In the genomic region with DNA sequence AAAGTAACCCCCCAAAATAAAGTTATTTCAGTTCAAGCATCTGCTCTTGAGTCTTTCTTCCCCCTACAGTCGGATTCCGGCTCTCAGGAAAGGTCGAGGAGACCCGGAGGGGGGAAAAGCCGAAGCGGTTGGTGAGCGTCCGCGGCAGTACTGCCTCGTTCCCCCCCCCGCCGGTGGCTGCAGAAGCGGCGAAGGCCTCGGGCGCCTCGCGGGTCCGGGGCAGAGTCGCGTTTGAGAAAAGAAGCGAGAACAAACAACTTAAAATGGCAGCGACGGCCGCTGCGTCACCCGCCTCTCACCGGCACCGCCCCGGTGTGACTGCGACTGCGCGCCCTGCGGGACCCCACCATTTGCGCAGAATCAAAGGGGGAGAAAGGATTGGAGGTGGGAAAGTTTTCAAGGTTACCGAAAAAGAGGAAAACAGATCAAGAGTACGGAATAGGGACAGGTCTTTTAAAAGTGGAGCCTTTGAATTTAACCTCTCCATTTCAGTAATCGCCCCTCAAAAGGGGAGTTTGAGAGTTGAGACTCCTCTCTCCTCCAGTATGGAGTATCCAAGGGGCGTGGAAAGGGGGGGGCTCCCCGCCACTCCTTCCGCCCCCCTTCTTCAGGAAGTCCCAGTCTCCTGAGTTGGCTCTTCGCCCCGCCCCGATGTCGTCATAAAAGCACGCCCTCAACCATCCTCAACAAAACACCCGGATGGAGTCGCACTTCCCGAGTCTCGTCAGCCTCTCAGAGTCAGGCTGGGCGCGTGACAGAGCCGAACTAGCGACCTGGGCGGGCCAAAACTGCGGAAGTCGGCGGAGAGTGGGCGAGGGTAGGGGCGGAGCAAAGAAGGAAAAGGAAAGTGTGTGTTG, we compare ENCODE assay signal across 1 cellular context.
A peak's percentile ranks its signal among the peaks of the same experiment; 100 is the strongest.
TF ChIP-seq lines count a peak whose summit lies in the region.

No MANE protein-coding gene starts in this region.

TF ChIP-seq in K562, 482 proteins besides CTCF, POLR2A, EP300 and RAD21 (continued from another document and continues in another):
- no peak for TF ChIP-seq PATZ1 (CRISPR knock-in tag; IDR thresholded peaks at IDR 0.05; ENCODE audit: borderline replicate concordance)
- peak; percentile 33; the same call in 1 of the 2 replicates for TF ChIP-seq CTBP1 (IDR thresholded peaks at IDR 0.05; ENCODE audit: borderline replicate concordance)
- no peak for TF ChIP-seq FOXJ3 (CRISPR knock-in tag; IDR thresholded peaks at IDR 0.05)
- TF ChIP-seq RNF2 (IDR thresholded peaks at IDR 0.05), result peak; percentile 12; the same call in 1 of the 2 replicates
- TF ChIP-seq CCNT2 (IDR thresholded peaks at IDR 0.05; ENCODE audit: borderline replicate concordance, extremely low read depth, insufficient read length, low read depth, low read length), result peak; percentile 42
- no peak; the same call in 1 of the 2 replicates for TF ChIP-seq THRB (CRISPR knock-in tag; conservative IDR thresholded peaks at IDR 0.05)
- TF ChIP-seq ZNF695 (CRISPR knock-in tag; IDR thresholded peaks at IDR 0.05), result no peak
- TF ChIP-seq SREBF1 (IDR thresholded peaks at IDR 0.05; ENCODE audit: borderline replicate concordance, low read depth, low read length), result peak; percentile 72
- no peak for TF ChIP-seq SMARCA5 (IDR thresholded peaks at IDR 0.05)
- TF ChIP-seq ZSCAN29 (IDR thresholded peaks at IDR 0.05), result no peak
- TF ChIP-seq FIP1L1 (IDR thresholded peaks at IDR 0.05; ENCODE audit: low read depth, low read length, poor library complexity, severe bottlenecking), result no peak
- TF ChIP-seq MCM5 (IDR thresholded peaks at IDR 0.05; ENCODE audit: low read depth), result no peak
- no peak for TF ChIP-seq HDAC6 (IDR thresholded peaks at IDR 0.05; ENCODE audit: low read depth, low read length)
- TF ChIP-seq, protein P1, sequence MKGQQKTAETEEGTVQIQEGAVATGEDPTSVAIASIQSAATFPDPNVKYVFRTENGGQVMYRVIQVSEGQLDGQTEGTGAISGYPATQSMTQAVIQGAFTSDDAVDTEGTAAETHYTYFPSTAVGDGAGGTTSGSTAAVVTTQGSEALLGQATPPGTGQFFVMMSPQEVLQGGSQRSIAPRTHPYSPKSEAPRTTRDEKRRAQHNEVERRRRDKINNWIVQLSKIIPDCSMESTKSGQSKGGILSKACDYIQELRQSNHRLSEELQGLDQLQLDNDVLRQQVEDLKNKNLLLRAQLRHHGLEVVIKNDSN (CRISPR knock-in tag; IDR thresholded peaks at IDR 0.05), result no peak
- no peak for TF ChIP-seq POLR3A (IDR thresholded peaks at IDR 0.05; ENCODE audit: borderline replicate concordance, extremely low read depth, insufficient read depth, insufficient read length)
- TF ChIP-seq NBN (IDR thresholded peaks at IDR 0.05; ENCODE audit: low read depth), result peak; percentile 47; the same call in 1 of the 2 replicates
- TF ChIP-seq NCOA2 (IDR thresholded peaks at IDR 0.05; ENCODE audit: partially characterized antibody in 2 of 2), result no peak
- TF ChIP-seq ZBTB12 (CRISPR knock-in tag; IDR thresholded peaks at IDR 0.05), result peak; percentile 88
- TF ChIP-seq ZNF699 (CRISPR knock-in tag; IDR thresholded peaks at IDR 0.05; ENCODE audit: insufficient replicate concordance), result no peak
- TF ChIP-seq FOXJ2 (tag; IDR thresholded peaks at IDR 0.05), result peak; percentile 85
- 0 out of 2 replicates have a peak, but pooled peaks have one; percentile 67 for TF ChIP-seq NR2C1 (IDR thresholded peaks at IDR 0.05)
- no peak for TF ChIP-seq NR2C1 (tag; IDR thresholded peaks at IDR 0.05)
- TF ChIP-seq, protein P2, sequence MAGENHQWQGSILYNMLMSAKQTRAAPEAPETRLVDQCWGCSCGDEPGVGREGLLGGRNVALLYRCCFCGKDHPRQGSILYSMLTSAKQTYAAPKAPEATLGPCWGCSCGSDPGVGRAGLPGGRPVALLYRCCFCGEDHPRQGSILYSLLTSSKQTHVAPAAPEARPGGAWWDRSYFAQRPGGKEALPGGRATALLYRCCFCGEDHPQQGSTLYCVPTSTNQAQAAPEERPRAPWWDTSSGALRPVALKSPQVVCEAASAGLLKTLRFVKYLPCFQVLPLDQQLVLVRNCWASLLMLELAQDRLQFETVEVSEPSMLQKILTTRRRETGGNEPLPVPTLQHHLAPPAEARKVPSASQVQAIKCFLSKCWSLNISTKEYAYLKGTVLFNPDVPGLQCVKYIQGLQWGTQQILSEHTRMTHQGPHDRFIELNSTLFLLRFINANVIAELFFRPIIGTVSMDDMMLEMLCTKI (IDR thresholded peaks at IDR 0.05; ENCODE audit: partially characterized antibody), result no peak
- no peak for TF ChIP-seq SMARCB1 (IDR thresholded peaks at IDR 0.05; ENCODE audit: insufficient read length, low read depth)
- TF ChIP-seq PTRF (tag; IDR thresholded peaks at IDR 0.05), result no peak
- 0 out of 2 replicates have a peak, but pooled peaks have one; percentile 1 for TF ChIP-seq RFX7 (CRISPR knock-in tag; IDR thresholded peaks at IDR 0.05)
- TF ChIP-seq, protein P3, sequence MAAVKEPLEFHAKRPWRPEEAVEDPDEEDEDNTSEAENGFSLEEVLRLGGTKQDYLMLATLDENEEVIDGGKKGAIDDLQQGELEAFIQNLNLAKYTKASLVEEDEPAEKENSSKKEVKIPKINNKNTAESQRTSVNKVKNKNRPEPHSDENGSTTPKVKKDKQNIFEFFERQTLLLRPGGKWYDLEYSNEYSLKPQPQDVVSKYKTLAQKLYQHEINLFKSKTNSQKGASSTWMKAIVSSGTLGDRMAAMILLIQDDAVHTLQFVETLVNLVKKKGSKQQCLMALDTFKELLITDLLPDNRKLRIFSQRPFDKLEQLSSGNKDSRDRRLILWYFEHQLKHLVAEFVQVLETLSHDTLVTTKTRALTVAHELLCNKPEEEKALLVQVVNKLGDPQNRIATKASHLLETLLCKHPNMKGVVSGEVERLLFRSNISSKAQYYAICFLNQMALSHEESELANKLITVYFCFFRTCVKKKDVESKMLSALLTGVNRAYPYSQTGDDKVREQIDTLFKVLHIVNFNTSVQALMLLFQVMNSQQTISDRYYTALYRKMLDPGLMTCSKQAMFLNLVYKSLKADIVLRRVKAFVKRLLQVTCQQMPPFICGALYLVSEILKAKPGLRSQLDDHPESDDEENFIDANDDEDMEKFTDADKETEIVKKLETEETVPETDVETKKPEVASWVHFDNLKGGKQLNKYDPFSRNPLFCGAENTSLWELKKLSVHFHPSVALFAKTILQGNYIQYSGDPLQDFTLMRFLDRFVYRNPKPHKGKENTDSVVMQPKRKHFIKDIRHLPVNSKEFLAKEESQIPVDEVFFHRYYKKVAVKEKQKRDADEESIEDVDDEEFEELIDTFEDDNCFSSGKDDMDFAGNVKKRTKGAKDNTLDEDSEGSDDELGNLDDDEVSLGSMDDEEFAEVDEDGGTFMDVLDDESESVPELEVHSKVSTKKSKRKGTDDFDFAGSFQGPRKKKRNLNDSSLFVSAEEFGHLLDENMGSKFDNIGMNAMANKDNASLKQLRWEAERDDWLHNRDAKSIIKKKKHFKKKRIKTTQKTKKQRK (IDR thresholded peaks at IDR 0.05; ENCODE audit: borderline replicate concordance, low read depth, low read length), result no peak
- peak; percentile 63; the same call in 1 of the 2 replicates for TF ChIP-seq PKNOX1 (IDR thresholded peaks at IDR 0.05)
- no peak for TF ChIP-seq ZNF197 (CRISPR knock-in tag; IDR thresholded peaks at IDR 0.05; ENCODE audit: low read depth)
- no peak for TF ChIP-seq ZFP30 (CRISPR knock-in tag; IDR thresholded peaks at IDR 0.05; ENCODE audit: borderline replicate concordance)
- peak; percentile 80 for TF ChIP-seq C11orf30 (IDR thresholded peaks at IDR 0.05; ENCODE audit: low read depth)
- TF ChIP-seq KAT7 (CRISPR knock-in tag; IDR thresholded peaks at IDR 0.05; ENCODE audit: borderline replicate concordance), result peak; percentile 98
- TF ChIP-seq ELK1 (CRISPR knock-in tag; IDR thresholded peaks at IDR 0.05), result no peak
- peak; percentile 57; the same call in 1 of the 2 replicates for TF ChIP-seq GATAD2A (IDR thresholded peaks at IDR 0.05)
- peak; percentile 100 for TF ChIP-seq PRDM10 (IDR thresholded peaks at IDR 0.05; ENCODE audit: partially characterized antibody)
- TF ChIP-seq HDAC1 (IDR thresholded peaks at IDR 0.05), result peak in 1 of 2 experiments; percentile 18; a peak in 1 of 4 replicates
- TF ChIP-seq RHOXF2B (CRISPR knock-in tag; conservative IDR thresholded peaks at IDR 0.05), result no peak
- TF ChIP-seq, protein P4, sequence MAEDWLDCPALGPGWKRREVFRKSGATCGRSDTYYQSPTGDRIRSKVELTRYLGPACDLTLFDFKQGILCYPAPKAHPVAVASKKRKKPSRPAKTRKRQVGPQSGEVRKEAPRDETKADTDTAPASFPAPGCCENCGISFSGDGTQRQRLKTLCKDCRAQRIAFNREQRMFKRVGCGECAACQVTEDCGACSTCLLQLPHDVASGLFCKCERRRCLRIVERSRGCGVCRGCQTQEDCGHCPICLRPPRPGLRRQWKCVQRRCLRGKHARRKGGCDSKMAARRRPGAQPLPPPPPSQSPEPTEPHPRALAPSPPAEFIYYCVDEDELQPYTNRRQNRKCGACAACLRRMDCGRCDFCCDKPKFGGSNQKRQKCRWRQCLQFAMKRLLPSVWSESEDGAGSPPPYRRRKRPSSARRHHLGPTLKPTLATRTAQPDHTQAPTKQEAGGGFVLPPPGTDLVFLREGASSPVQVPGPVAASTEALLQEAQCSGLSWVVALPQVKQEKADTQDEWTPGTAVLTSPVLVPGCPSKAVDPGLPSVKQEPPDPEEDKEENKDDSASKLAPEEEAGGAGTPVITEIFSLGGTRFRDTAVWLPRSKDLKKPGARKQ (CRISPR knock-in tag; IDR thresholded peaks at IDR 0.05), result no peak
- TF ChIP-seq ZNF316 (IDR thresholded peaks at IDR 0.05), result 0 out of 2 replicates have a peak, but pooled peaks have one; percentile 12
- TF ChIP-seq TCF3 (CRISPR knock-in tag; IDR thresholded peaks at IDR 0.05), result no peak
